Comparison of ENCODE assay signal across 8 cellular contexts in the genomic region with DNA sequence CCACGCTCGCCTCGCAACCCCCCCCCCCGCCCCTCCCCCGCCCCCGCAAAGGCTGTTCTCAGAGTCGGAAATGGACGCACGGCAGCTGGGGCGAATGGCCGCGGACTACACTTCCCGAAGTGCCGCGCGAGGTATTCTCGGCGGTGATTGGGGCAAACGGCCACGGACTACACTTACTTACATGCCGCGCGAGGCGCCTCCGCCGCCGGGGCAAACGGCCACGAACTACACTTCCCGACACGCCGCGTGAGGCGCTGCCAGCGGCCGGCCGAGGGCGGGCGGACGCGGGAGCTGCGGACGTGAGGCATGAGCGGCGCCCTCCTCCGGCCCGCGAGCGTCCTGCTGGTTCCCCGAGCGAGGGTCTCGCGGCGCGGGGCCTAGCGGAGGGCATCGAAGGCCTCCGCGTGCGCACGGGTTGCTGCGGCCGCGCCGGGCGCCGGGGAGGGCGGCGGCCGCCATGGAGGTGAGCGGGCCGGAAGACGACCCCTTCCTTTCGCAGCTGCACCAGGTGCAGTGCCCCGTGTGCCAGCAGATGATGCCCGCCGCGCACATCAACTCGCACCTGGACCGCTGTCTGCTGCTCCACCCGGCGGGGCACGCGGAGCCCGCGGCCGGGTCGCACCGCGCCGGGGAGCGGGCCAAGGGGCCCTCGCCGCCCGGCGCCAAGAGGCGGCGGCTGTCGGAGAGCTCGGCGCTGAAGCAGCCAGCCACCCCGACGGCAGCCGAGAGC. TPM values are rescaled to one million over a fixed set of nuclear protein-coding genes. Genes with fewer than 3 reads are reported as not detected.
DNase-seq lines count a peak whose midpoint lies in the region; ATAC-seq and TF ChIP-seq lines count a peak whose summit lies in the region.

A gene (plus strand): TSS at position 228 of the 730 bp plus-strand sequence. CDS start 230 bp downstream, at position 458.

- H3K27me3 Mint-ChIP-seq in CD8-positive, alpha-beta memory T cell, result no peaks in the 10 kb centered on the region
- H3K27me3 Mint-ChIP-seq in memory B cell, result no peaks in the 10 kb centered on the region

- H3K36me3 ChIP-seq in CD8-positive, alpha-beta memory T cell (ENCODE audit: insufficient read depth, low read length), result no peaks in the 10 kb centered on the region
- H3K36me3 ChIP-seq in effector memory CD4-positive, alpha-beta T cell (ENCODE audit: control insufficient read depth, insufficient read depth, low read length), result peaks cover 7% of the 10 kb centered on the region

- TF ChIP-seq CTCF in GM20000 (IDR thresholded peaks at IDR 0.05; ENCODE audit: extremely low read depth, missing control alignments), result peak; percentile 80

- POLR2A ChIA-PET in CD8-positive, alpha-beta memory T cell (lab: Charles Lee), result interaction anchor here (0.5 to 2.4 kb wide), 10 partner anchors 26 to 1256 kb away, joined by 3 to 25 read pairs (median 4); a partner anchor contains a TSS
- POLR2A ChIA-PET in activated CD8-positive, alpha-beta memory T cell treated with anti-CD3 and anti-CD28 coated beads for 36 hours (lab: Charles Lee), result interaction anchor here (0.7 to 1.5 kb wide), 5 partner anchors 76 to 298 kb away, joined by 4 to 8 read pairs (median 4); a partner anchor contains a TSS

- H3K4me3 Mint-ChIP-seq in CD8-positive, alpha-beta memory T cell, result peak within 1 kb of the TSS; percentile 90 to 98 (median 93)
- H3K4me3 Mint-ChIP-seq in memory B cell, result peak within 1 kb of the TSS; percentile 92

- no peaks in the 10 kb centered on the region for H3K9me3 Mint-ChIP-seq in CD8-positive, alpha-beta memory T cell
- H3K9me3 Mint-ChIP-seq in memory B cell, result no peaks in the 10 kb centered on the region

- peak within 1 kb of the TSS; percentile 96 to 100 (median 99) for H3K27ac Mint-ChIP-seq in CD8-positive, alpha-beta memory T cell
- peak within 1 kb of the TSS; percentile 98 for H3K27ac Mint-ChIP-seq in memory B cell

- peak within 1 kb of the TSS; percentile 85 for H3K4me3 ChIP-seq in CD8-positive, alpha-beta memory T cell (ENCODE audit: low read length)
- H3K4me3 ChIP-seq in effector memory CD4-positive, alpha-beta T cell (ENCODE audit: insufficient read depth, low read depth, low read length, poor library complexity, severe bottlenecking), result peak within 1 kb of the TSS; percentile 65

- H3K9me3 ChIP-seq in CD8-positive, alpha-beta memory T cell (ENCODE audit: low read length), result no peaks in the 10 kb centered on the region
- no peaks in the 10 kb centered on the region for H3K9me3 ChIP-seq in effector memory CD4-positive, alpha-beta T cell (ENCODE audit: control insufficient read depth, low read length)

- no peaks in the 10 kb centered on the region for H3K27me3 ChIP-seq in CD8-positive, alpha-beta memory T cell (ENCODE audit: insufficient read depth, low read length, poor library complexity, severe bottlenecking)
- H3K27me3 ChIP-seq in effector memory CD4-positive, alpha-beta T cell (replicated peaks; ENCODE audit: control insufficient read depth, insufficient read depth, low read length, poor library complexity, severe bottlenecking), result no peaks in the 10 kb centered on the region

- H3K4me1 Mint-ChIP-seq in CD8-positive, alpha-beta memory T cell, result peaks cover 54 to 61% (median 59%) of the 10 kb centered on the region in 3 donors
- peaks cover 16% of the 10 kb centered on the region for H3K4me1 Mint-ChIP-seq in memory B cell

- ATAC-seq in memory B cell (ENCODE audit: low read depth), result peak; percentile 83

- DNase-seq in CD8-positive, alpha-beta memory T cell, result peak; percentile 92 to 99 (median 96)
- DNase-seq in GM20000 (ENCODE audit: low spot score) (peak; percentile 98), HT-29 (ENCODE audit: low spot score) (peak; percentile 98), memory B cell (ENCODE audit: low spot score in 2 of 2) (peak; percentile 88 to 93)
- DNase-seq in NK-92 treated with Interleukin-12 subunit alpha and Interleukin-12 subunit beta, amount 100 ng/mL, for 24 hours (lab: John Stamatoyannopoulos, UW), result peak; percentile 98
- peak; percentile 95 to 97 (median 96) for DNase-seq in effector memory CD4-positive, alpha-beta T cell
- peak; percentile 90 for DNase-seq in stimulated activated CD8-positive, alpha-beta memory T cell treated with anti-CD3 and anti-CD28 coated beads, Interleukin-12 subunit alpha, Interleukin-12 subunit beta, amount 100 ng/mL, for 24 hours (ENCODE audit: extremely low read depth)

- CTCF ChIA-PET in CD8-positive, alpha-beta memory T cell (lab: Charles Lee), result interaction anchor here (1.0 to 2.5 kb wide), 13 partner anchors 11 to 298 kb away, joined by 3 to 7 read pairs (median 3); a partner anchor contains a TSS
- CTCF ChIA-PET in activated CD8-positive, alpha-beta memory T cell treated with anti-CD3 and anti-CD28 coated beads for 36 hours (lab: Charles Lee), result interaction anchor here (0.8 to 1.7 kb wide), 7 partner anchors 9 to 261 kb away, joined by 3 to 6 read pairs (median 4); a partner anchor contains a TSS

- H3K27ac ChIP-seq in CD8-positive, alpha-beta memory T cell (ENCODE audit: low read depth, low read length), result peak within 1 kb of the TSS; percentile 96
- H3K27ac ChIP-seq in effector memory CD4-positive, alpha-beta T cell (ENCODE audit: insufficient read depth, low read length, poor library complexity, severe bottlenecking), result peak within 1 kb of the TSS; percentile 90

- H3K4me1 ChIP-seq in CD8-positive, alpha-beta memory T cell (ENCODE audit: insufficient read depth, low read length), result peaks cover 34% of the 10 kb centered on the region
- H3K4me1 ChIP-seq in effector memory CD4-positive, alpha-beta T cell (ENCODE audit: control insufficient read depth, insufficient read depth, low read length, poor library complexity, severe bottlenecking), result peaks cover 16% of the 10 kb centered on the region

- H3K36me3 Mint-ChIP-seq in CD8-positive, alpha-beta memory T cell, result peaks cover 0 to 22% (median 5%) of the 10 kb centered on the region in 3 donors
- peaks cover 3% of the 10 kb centered on the region for H3K36me3 Mint-ChIP-seq in memory B cell

RNA-seq across cellular contexts. Expression of the gene that starts here (rescaled TPM):
- 10 to 100 TPM; 58.5 to 58.7 TPM for total RNA-seq in CD8-positive, alpha-beta memory T cell
- 55.8 TPM for polyA plus RNA-seq in CD8-positive, alpha-beta memory T cell
- total RNA-seq in HT-29 (2014; rRNA removed; shearing (Covaris generic)), result 92.6 and 103 TPM in 2 replicates
- total RNA-seq in activated CD8-positive, alpha-beta memory T cell treated with anti-CD3 and anti-CD28 coated beads for 36 hours, result 10 to 100 TPM; 57.8 to 60.4 TPM

Comparison
In these comparisons a context has a peak if more than half of its experiments do, and no peak if none do; other contexts are left out.
1. Peak in every context shown above with its lines: DNase-seq, ATAC-seq, H3K4me3 ChIP-seq and H3K27ac ChIP-seq.